ENCODE assay signal across 2 cellular contexts in the genomic region with DNA sequence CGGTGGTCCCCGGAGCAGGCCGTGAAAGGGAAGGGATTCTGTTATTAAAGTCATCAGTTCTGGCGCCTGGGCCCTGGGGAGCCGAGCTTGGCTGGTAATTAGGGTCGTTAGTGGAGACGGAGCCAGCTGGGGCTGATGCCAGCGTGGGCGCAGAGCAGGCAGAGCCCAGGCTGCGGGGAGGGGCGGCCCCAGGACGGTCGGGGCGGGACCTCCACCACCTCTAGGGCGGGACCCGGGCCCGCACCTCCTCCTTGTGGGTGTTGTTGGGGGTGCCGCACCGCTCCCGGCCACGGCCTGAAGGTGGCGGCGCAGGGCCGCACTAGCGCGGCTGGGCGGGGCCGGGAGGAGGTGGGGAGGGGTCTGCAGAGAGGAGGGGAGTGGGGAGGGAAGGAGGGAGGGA.
TF ChIP-seq lines count a peak whose summit lies in the region.

No MANE protein-coding gene starts in this region.

TF ChIP-seq in IMR-90, 13 proteins besides CTCF, POLR2A, EP300 and RAD21 (continued from another document):
- TF ChIP-seq MAZ (IDR thresholded peaks at IDR 0.05; ENCODE audit: borderline replicate concordance, low read depth, low read length) (peak; percentile 77; the same call in 1 of the 2 replicates), RCOR1 (IDR thresholded peaks at IDR 0.05; ENCODE audit: insufficient replicate concordance, low read length) (no peak), BHLHE40 (IDR thresholded peaks at IDR 0.05; ENCODE audit: low read depth, low read length) (no peak), RFX5 (IDR thresholded peaks at IDR 0.05; ENCODE audit: low read depth, low read length) (no peak)

TF ChIP-seq in SK-N-SH treated with all-trans-retinoic acid at 6 μM for 48 hours, 23 proteins besides CTCF, POLR2A, EP300 and RAD21 (continued from another document):
- TF ChIP-seq, protein P1, sequence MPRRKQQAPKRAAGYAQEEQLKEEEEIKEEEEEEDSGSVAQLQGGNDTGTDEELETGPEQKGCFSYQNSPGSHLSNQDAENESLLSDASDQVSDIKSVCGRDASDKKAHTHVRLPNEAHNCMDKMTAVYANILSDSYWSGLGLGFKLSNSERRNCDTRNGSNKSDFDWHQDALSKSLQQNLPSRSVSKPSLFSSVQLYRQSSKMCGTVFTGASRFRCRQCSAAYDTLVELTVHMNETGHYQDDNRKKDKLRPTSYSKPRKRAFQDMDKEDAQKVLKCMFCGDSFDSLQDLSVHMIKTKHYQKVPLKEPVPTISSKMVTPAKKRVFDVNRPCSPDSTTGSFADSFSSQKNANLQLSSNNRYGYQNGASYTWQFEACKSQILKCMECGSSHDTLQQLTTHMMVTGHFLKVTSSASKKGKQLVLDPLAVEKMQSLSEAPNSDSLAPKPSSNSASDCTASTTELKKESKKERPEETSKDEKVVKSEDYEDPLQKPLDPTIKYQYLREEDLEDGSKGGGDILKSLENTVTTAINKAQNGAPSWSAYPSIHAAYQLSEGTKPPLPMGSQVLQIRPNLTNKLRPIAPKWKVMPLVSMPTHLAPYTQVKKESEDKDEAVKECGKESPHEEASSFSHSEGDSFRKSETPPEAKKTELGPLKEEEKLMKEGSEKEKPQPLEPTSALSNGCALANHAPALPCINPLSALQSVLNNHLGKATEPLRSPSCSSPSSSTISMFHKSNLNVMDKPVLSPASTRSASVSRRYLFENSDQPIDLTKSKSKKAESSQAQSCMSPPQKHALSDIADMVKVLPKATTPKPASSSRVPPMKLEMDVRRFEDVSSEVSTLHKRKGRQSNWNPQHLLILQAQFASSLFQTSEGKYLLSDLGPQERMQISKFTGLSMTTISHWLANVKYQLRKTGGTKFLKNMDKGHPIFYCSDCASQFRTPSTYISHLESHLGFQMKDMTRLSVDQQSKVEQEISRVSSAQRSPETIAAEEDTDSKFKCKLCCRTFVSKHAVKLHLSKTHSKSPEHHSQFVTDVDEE (CRISPR knock-in tag; IDR thresholded peaks at IDR 0.05): no peak
- no peak for TF ChIP-seq TOX (CRISPR knock-in tag; IDR thresholded peaks at IDR 0.05; ENCODE audit: borderline replicate concordance)
- no peak for TF ChIP-seq BACH2 (CRISPR knock-in tag; IDR thresholded peaks at IDR 0.05; ENCODE audit: borderline replicate concordance)
